Comparison of ENCODE assay signal across 11 cellular contexts in genomic region chr1:21308847-21309652, GRCh38. TPM values are rescaled to one million over a fixed set of nuclear protein-coding genes. Genes with fewer than 3 reads are reported as not detected.
DNase-seq lines count a peak whose midpoint lies in the region; ATAC-seq, FAIRE-seq and TF ChIP-seq lines count a peak whose summit lies in the region.
"Had no signal": no experiment of that assay in that cellular context is flagged by ENCODE, and none has a peak within 500 bp of the region (broad histone marks: within the 10 kb centered on the region; RNA-seq: fewer than 3 reads in every experiment).

No MANE protein-coding gene starts in this region.

- no peaks in the 10 kb centered on the region for H3K9me3 Mint-ChIP-seq in activated CD4-positive, alpha-beta T cell treated with anti-CD3 and anti-CD28 coated beads for 36 hours (ENCODE audit: low read depth)
- H3K9me3 Mint-ChIP-seq: IgD-negative memory B cell; T-helper 1 cell treated with Interleukin-12 subunit alpha and Interleukin-12 subunit beta and Interleukin-4 antibody, amounts not matched to agents 30 μg/mL and 1 μg/mL, for 36 hours had no signal

- peak; percentile 31 for ATAC-seq in activated CD4-positive, alpha-beta T cell treated with anti-CD3 and anti-CD28 coated beads for 36 hours
- no peak for ATAC-seq in T-helper 17 cell

- DNase-seq in activated CD4-positive, alpha-beta T cell treated with anti-CD3 and anti-CD28 coated beads for 36 hours: no peak
- no peak for DNase-seq in activated CD4-positive, alpha-beta T cell treated with anti-CD3 and anti-CD28 coated beads, Interleukin-2, amount 50 U/mL, for 48 hours
- no peak for DNase-seq in T-helper 17 cell
- DNase-seq in fibroblast of villous mesenchyme (ENCODE audit: low read depth): peak; percentile 61
- DNase-seq in activated CD4-positive, alpha-beta T cell treated with anti-CD3 and anti-CD28 coated beads, Interleukin-2, amount 50 U/mL, for 4 hours: no peak
- DNase-seq in DMS53 treated with DMSO at 0.1 percent for 48 hours (lab: John Stamatoyannopoulos, UW; ENCODE audit: unreplicated experiment): no peak
- no peak for DNase-seq in GM19239 (ENCODE audit: insufficient read length, low spot score)

- no peak for FAIRE-seq in GM19239 (lab: Jason Lieb, UNC)

- no peak overlapping the region for H3K4me3 Mint-ChIP-seq in activated CD4-positive, alpha-beta T cell treated with anti-CD3 and anti-CD28 coated beads for 36 hours
- H3K4me3 Mint-ChIP-seq in T-helper 17 cell: no peak overlapping the region
- H3K4me3 Mint-ChIP-seq: memory B cell; T-helper 1 cell treated with Interleukin-12 subunit alpha and Interleukin-12 subunit beta and Interleukin-4 antibody, amounts not matched to agents 30 μg/mL and 1 μg/mL, for 36 hours had no signal

- H3K27ac Mint-ChIP-seq in activated CD4-positive, alpha-beta T cell treated with anti-CD3 and anti-CD28 coated beads for 36 hours: no peak overlapping the region
- H3K27ac Mint-ChIP-seq in T-helper 17 cell: peak overlapping the region; percentile 11
- H3K27ac Mint-ChIP-seq: T-helper 1 cell treated with Interleukin-12 subunit alpha and Interleukin-12 subunit beta and Interleukin-4 antibody, amounts not matched to agents 30 μg/mL and 1 μg/mL, for 36 hours had no signal

- H3K4me1 Mint-ChIP-seq in activated CD4-positive, alpha-beta T cell treated with anti-CD3 and anti-CD28 coated beads for 36 hours: peaks cover 79% of the 10 kb centered on the region
- peaks cover 43% of the 10 kb centered on the region for H3K4me1 Mint-ChIP-seq in T-helper 17 cell

- CTCF ChIA-PET in activated CD4-positive, alpha-beta T cell treated with anti-CD3 and anti-CD28 coated beads for 36 hours (lab: Charles Lee): interaction anchor here (2.4 kb wide), 1 partner anchor 16 kb away, joined by 6 read pairs; no protein-coding TSS in a partner anchor

- H3K27me3 Mint-ChIP-seq in activated CD4-positive, alpha-beta T cell treated with anti-CD3 and anti-CD28 coated beads for 36 hours: no peaks in the 10 kb centered on the region
- no peaks in the 10 kb centered on the region for H3K27me3 Mint-ChIP-seq in T-helper 17 cell
- H3K27me3 Mint-ChIP-seq: IgD-negative memory B cell, memory B cell had no signal

- no peaks in the 10 kb centered on the region for H3K9me3 ChIP-seq in T-helper 17 cell (ENCODE audit: control insufficient read depth, low read length, poor library complexity, severe bottlenecking)

- TF ChIP-seq CTCF in fibroblast of villous mesenchyme (IDR thresholded peaks at IDR 0.05; ENCODE audit: insufficient read depth, low read depth, low read length): no peak

- H3K27ac ChIP-seq in temporal lobe (ENCODE audit: low read depth, low read length): peak overlapping the region; percentile 8

- POLR2A ChIA-PET in activated CD4-positive, alpha-beta T cell treated with anti-CD3 and anti-CD28 coated beads for 36 hours (lab: Charles Lee): no interaction called here

- no peak overlapping the region for H3K4me3 ChIP-seq in fibroblast of villous mesenchyme (ENCODE audit: low read depth, low read length)

- H3K36me3 Mint-ChIP-seq in activated CD4-positive, alpha-beta T cell treated with anti-CD3 and anti-CD28 coated beads for 36 hours (ENCODE audit: low read depth): peaks cover 17% of the 10 kb centered on the region
- H3K36me3 Mint-ChIP-seq in T-helper 17 cell (ENCODE audit: low read depth): no peaks in the 10 kb centered on the region

- intact Hi-C loops in activated CD4-positive, alpha-beta T cell treated with anti-CD3 and anti-CD28 coated beads for 36 hours (cut with DNase I, micrococcal nuclease): no loop called here

RNA-seq across cellular contexts. Expression of gene ECE1, which starts 18.8 kb away (rescaled TPM):
- total RNA-seq in activated CD4-positive, alpha-beta T cell treated with anti-CD3 and anti-CD28 coated beads for 36 hours: 100 to 1,000 TPM; 130 to 162 TPM
- total RNA-seq in T-helper 17 cell (100 to 1,000 TPM; 116 to 117 TPM), fibroblast of villous mesenchyme (127 and 141 TPM in 2 replicates), temporal lobe (9.8 TPM)

Comparison
In these comparisons a context has a peak if more than half of its experiments do, and no peak if none do; other contexts are left out.
1. RNA of gene ECE1, which starts 18.8 kb away (total RNA-seq): 130 to 162 TPM in activated CD4-positive, alpha-beta T cell treated with anti-CD3 and anti-CD28 coated beads for 36 hours, 127 to 141 TPM in fibroblast of villous mesenchyme and 116 to 117 TPM in T-helper 17 cell; 9.8 TPM in temporal lobe (single experiment); every median in the first group is over 10 times any median in the second.